Comparison of ENCODE assay signal across 1 cellular context in genomic region chr2:37232131-37232933, GRCh38.
TF ChIP-seq lines count a peak whose summit lies in the region.

No MANE protein-coding gene starts in this region.

TF ChIP-seq in HCT116, 20 proteins besides CTCF, POLR2A, EP300 and RAD21 (continued from another document):
- TF ChIP-seq MAX (IDR thresholded peaks at IDR 0.05) = no peak
- no peak for TF ChIP-seq ZBTB33 (IDR thresholded peaks at IDR 0.05; ENCODE audit: extremely low read depth, insufficient replicate concordance, low read length)
- no peak for TF ChIP-seq SP1 (IDR thresholded peaks at IDR 0.05; ENCODE audit: low read depth)
- TF ChIP-seq FOSL1 (IDR thresholded peaks at IDR 0.05; ENCODE audit: low read depth) = no peak
- no peak for TF ChIP-seq ATF3 (IDR thresholded peaks at IDR 0.05)
- TF ChIP-seq CBX3 (IDR thresholded peaks at IDR 0.05; ENCODE audit: low read depth) = no peak
- TF ChIP-seq CEBPB (IDR thresholded peaks at IDR 0.05; ENCODE audit: low read depth) = no peak
- TF ChIP-seq SRF (IDR thresholded peaks at IDR 0.05; ENCODE audit: low read depth) = no peak
